ENCODE assay signal across 19 cellular contexts in the genomic region with DNA sequence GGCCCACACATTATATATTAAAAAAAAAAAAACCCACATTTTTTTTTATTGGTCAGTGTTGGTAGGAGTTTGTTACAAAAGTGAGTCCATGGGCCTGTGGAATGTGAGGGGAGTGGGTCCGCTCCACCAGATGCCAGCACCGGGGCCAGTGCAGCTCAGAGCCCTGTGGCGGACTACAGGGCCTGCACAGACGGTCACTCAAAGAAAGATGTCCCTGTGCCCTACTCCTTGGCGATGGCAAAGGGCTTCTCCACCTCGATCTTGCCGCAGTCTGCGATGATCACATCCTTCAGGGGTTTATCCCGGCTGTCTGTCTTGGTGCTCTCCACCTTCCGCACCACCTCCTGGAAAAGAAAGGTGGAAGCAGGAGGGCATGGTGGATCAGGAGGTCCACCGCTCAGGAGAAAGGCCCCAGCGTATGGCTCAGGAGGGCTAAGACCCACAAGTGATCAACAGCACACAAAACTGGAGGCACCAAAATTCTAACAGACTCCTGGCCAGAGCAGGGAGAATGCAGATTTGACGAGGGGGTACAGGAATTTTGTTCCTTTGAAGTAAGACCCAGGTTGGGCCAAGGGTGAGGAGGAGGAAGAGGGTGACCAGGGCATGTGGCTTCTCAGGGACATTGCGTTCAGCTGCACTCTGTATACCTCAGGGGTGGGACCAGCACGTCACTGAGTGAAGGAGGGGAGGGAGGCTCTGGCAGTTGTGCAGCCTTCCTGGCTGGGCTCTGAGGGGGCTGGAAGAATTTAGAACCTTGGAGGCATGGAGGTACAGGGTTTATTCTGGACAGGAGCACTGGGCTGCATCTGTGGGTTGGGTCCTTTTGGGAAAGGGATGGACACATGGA. TPM values are rescaled to one million over a fixed set of nuclear protein-coding genes. Genes with fewer than 3 reads are reported as not detected.
DNase-seq lines count a peak whose midpoint lies in the region; ATAC-seq and TF ChIP-seq lines count a peak whose summit lies in the region.
"Had no signal": no experiment of that assay in that cellular context is flagged by ENCODE, and none has a peak within 500 bp of the region (broad histone marks: within the 10 kb centered on the region; RNA-seq: fewer than 3 reads in every experiment).

No MANE protein-coding gene starts in this region.

- no peak overlapping the region for H2BK20ac ChIP-seq in IMR-90 (ENCODE audit: low read depth, low read length)

- dilution Hi-C loops in IMR-90 (cut with HindIII; ENCODE audit: low sequenced_read_pairs, unreplicated experiment) = no loop called here

- in situ Hi-C loops in IMR-90 (cut with MboI; ENCODE audit: low sequenced_read_pairs) = no loop called here
- in situ Hi-C loops in gastrocnemius medialis (cut with MboI; ENCODE audit: low sequenced_read_pairs in 4 of 4) = no loop called here

- peaks cover 13% of the 10 kb centered on the region for H3K27me3 Mint-ChIP-seq in central memory CD8-positive, alpha-beta T cell
- H3K27me3 Mint-ChIP-seq in activated T-helper 1 cell treated with anti-CD3 and anti-CD28 coated beads, Interleukin-12 subunit alpha, Interleukin-12 subunit beta, Interleukin-2, Interleukin-4 antibody, amounts not matched to agents 30 ng/mL and 10 ng/mL and 1 ng/mL, durations not matched to agents 14 hours and 24 hours and 36 hours (ENCODE audit: insufficient read depth) = peaks cover 3% of the 10 kb centered on the region

- TF ChIP-seq RAD21 in IMR-90 (IDR thresholded peaks at IDR 0.05; ENCODE audit: low read length) = no peak

- no peak overlapping the region for H3K18ac ChIP-seq in IMR-90 (ENCODE audit: low read depth, low read length)

- CTCF ChIA-PET in IMR-90 (lab: Yijun Ruan, JAX) = no interaction called here

- H2AK9ac ChIP-seq in IMR-90 (replicated peaks; ENCODE audit: low read depth, low read length, poor library complexity) = no peak overlapping the region

- H3K14ac ChIP-seq in IMR-90 (replicated peaks; ENCODE audit: low read depth, low read length) = no peak overlapping the region

- BruUV-seq in IMR-90 (replicated peaks; lab: Mats Ljungman, UMichigan) = TSS peak; percentile 99

- no peak for TF ChIP-seq CTCF in left ventricle myocardium inferior (IDR thresholded peaks at IDR 0.05; ENCODE audit: borderline replicate concordance)
- no peak for TF ChIP-seq CTCF in IMR-90 (conservative IDR thresholded peaks at IDR 0.05; ENCODE audit: low read depth, low read length)
- no peak for TF ChIP-seq CTCF in gastrocnemius medialis (IDR thresholded peaks at IDR 0.05 in 4 of 5, conservative IDR thresholded peaks at IDR 0.05 in 1 of 5)

- H3K4me3 Mint-ChIP-seq in central memory CD8-positive, alpha-beta T cell = no peak overlapping the region
- no peak overlapping the region for H3K4me3 Mint-ChIP-seq in activated T-helper 1 cell treated with anti-CD3 and anti-CD28 coated beads, Interleukin-12 subunit alpha, Interleukin-12 subunit beta, Interleukin-2, Interleukin-4 antibody, amounts not matched to agents 30 ng/mL and 10 ng/mL and 1 ng/mL, durations not matched to agents 14 hours and 24 hours and 36 hours
- H3K4me3 Mint-ChIP-seq: activated CD4-positive, alpha-beta T cell treated with anti-CD3 and anti-CD28 coated beads for 36 hours; HFFc6 had no signal

- no peak overlapping the region for H3K56ac ChIP-seq in IMR-90 (ENCODE audit: extremely low read depth, insufficient read depth, low read length)

- no peak overlapping the region for H2BK120ac ChIP-seq in IMR-90 (ENCODE audit: low read depth, low read length)

- H4K8ac ChIP-seq in IMR-90 (ENCODE audit: low read depth in 2 of 2, low read length in 2 of 2) = no peak overlapping the region

- H3K4me1 Mint-ChIP-seq in central memory CD8-positive, alpha-beta T cell = peaks cover 46% of the 10 kb centered on the region
- H3K4me1 Mint-ChIP-seq in activated T-helper 1 cell treated with anti-CD3 and anti-CD28 coated beads, Interleukin-12 subunit alpha, Interleukin-12 subunit beta, Interleukin-2, Interleukin-4 antibody, amounts not matched to agents 30 ng/mL and 10 ng/mL and 1 ng/mL, durations not matched to agents 14 hours and 24 hours and 36 hours (ENCODE audit: low read depth) = peaks cover 31% of the 10 kb centered on the region

- peak overlapping the region; percentile 77 for H3K27ac Mint-ChIP-seq in central memory CD8-positive, alpha-beta T cell (ENCODE audit: low read depth)
- no peak overlapping the region for H3K27ac Mint-ChIP-seq in activated T-helper 1 cell treated with anti-CD3 and anti-CD28 coated beads, Interleukin-12 subunit alpha, Interleukin-12 subunit beta, Interleukin-2, Interleukin-4 antibody, amounts not matched to agents 30 ng/mL and 10 ng/mL and 1 ng/mL, durations not matched to agents 14 hours and 24 hours and 36 hours
- H3K27ac Mint-ChIP-seq: activated CD4-positive, alpha-beta T cell treated with anti-CD3 and anti-CD28 coated beads for 36 hours; HFFc6 had no signal

- H3K23ac ChIP-seq in IMR-90 (ENCODE audit: low read depth, low read length) = no peak overlapping the region

- no peaks in the 10 kb centered on the region for H3K9me3 Mint-ChIP-seq in central memory CD8-positive, alpha-beta T cell
- no peaks in the 10 kb centered on the region for H3K9me3 Mint-ChIP-seq in activated T-helper 1 cell treated with anti-CD3 and anti-CD28 coated beads, Interleukin-12 subunit alpha, Interleukin-12 subunit beta, Interleukin-2, Interleukin-4 antibody, amounts not matched to agents 30 ng/mL and 10 ng/mL and 1 ng/mL, durations not matched to agents 14 hours and 24 hours and 36 hours
- H3K9me3 Mint-ChIP-seq: HFFc6 had no signal

- H2AFZ ChIP-seq in IMR-90 (replicated peaks; ENCODE audit: low read length, poor library complexity) = no peak overlapping the region

- no peak overlapping the region for H2AK5ac ChIP-seq in IMR-90 (ENCODE audit: low read depth, low read length)

- peaks cover 8% of the 10 kb centered on the region for H3K9me1 ChIP-seq in IMR-90 (ENCODE audit: insufficient read depth, low read length)

- WGBS in IMR-90 (ENCODE audit: extremely low coverage in 2 of 2, insufficient read length in 1 of 2), 2 experiments = 97% methylated on average over 6 of the region's 15 CpGs; no CpG with 5 or more reads in 1 of the 2 experiments

- H3K27me3 ChIP-seq in left ventricle myocardium inferior (ENCODE audit: low read depth) (peaks cover 21% of the 10 kb centered on the region), IMR-90 (ENCODE audit: control insufficient read depth, insufficient read depth, low read length) (peaks cover 15% of the 10 kb centered on the region), gastrocnemius medialis (peaks cover 10 to 17% (median 15%) of the 10 kb centered on the region in 3 donors)

- H4K91ac ChIP-seq in IMR-90 (ENCODE audit: insufficient read depth, low read depth, low read length) = no peak overlapping the region

- no peak overlapping the region for H2BK15ac ChIP-seq in IMR-90 (ENCODE audit: low read depth, low read length)

- H3K4me1 ChIP-seq in left ventricle myocardium inferior (peaks cover 86% of the 10 kb centered on the region), IMR-90 (ENCODE audit: control insufficient read depth, insufficient read depth, low read length) (peaks cover 3% of the 10 kb centered on the region; the same call in 1 of the 2 replicates), gastrocnemius medialis (peaks cover 16 to 35% of the 10 kb centered on the region in 2 donors)

- H4K5ac ChIP-seq in IMR-90 (ENCODE audit: low read depth, low read length) = no peak overlapping the region

- H4K20me1 ChIP-seq in IMR-90 (ENCODE audit: insufficient read depth, low read length) = peaks cover 67% of the 10 kb centered on the region

- H3K4ac ChIP-seq in IMR-90 (ENCODE audit: low read depth, low read length) = no peak overlapping the region

- intact Hi-C loops in left ventricle myocardium inferior (cut with micrococcal nuclease) = no loop called here
- intact Hi-C loops in Right ventricle myocardium superior (cut with DNase I) = no loop called here
- intact Hi-C loops in IMR-90 (cut with micrococcal nuclease) = no loop called here
- intact Hi-C loops in gastrocnemius medialis (cut with DNase I; ENCODE audit: low total_unique reads) = loop anchor here (10.0 kb wide), 1 partner anchor 401 kb away; no protein-coding TSS in a partner anchor
- intact Hi-C loops in activated T-helper 1 cell treated with anti-CD3 and anti-CD28 coated beads, Interleukin-12 subunit alpha, Interleukin-12 subunit beta, Interleukin-2, Interleukin-4 antibody, amounts not matched to agents 30 ng/mL and 10 ng/mL and 1 ng/mL, durations not matched to agents 14 hours and 24 hours and 36 hours (cut with micrococcal nuclease) = loop anchor here (10.0 kb wide), 2 partner anchors 551 to 691 kb away; no protein-coding TSS in a partner anchor

- H3K27ac ChIP-seq in left ventricle myocardium inferior (replicated peaks) (peak overlapping the region; percentile 94), IMR-90 (ENCODE audit: insufficient read depth, low read length) (no peak overlapping the region), gastrocnemius medialis (no peak overlapping the region)
- H3K27ac ChIP-seq: SJSA1, upper lobe of left lung had no signal

- TF ChIP-seq POLR2A in IMR-90 (IDR thresholded peaks at IDR 0.05; ENCODE audit: low read depth, low read length) (no peak), gastrocnemius medialis (IDR thresholded peaks at IDR 0.05) (no peak)

- H3K9me3 ChIP-seq in left ventricle myocardium inferior (replicated peaks) (no peaks in the 10 kb centered on the region), IMR-90 (ENCODE audit: control insufficient read depth, insufficient read depth, low read length) (no peaks in the 10 kb centered on the region), gastrocnemius medialis (no peaks in the 10 kb centered on the region)
- H3K9me3 ChIP-seq: SJSA1, upper lobe of left lung had no signal

- H3K4me3 ChIP-seq in left ventricle myocardium inferior (no peak overlapping the region), IMR-90 (ENCODE audit: insufficient read depth, low read depth, low read length) (no peak overlapping the region), gastrocnemius medialis (no peak overlapping the region)
- H3K4me3 ChIP-seq: SJSA1, upper lobe of left lung had no signal

- ATAC-seq in Right ventricle myocardium superior (ENCODE audit: poor library complexity) (no peak), IMR-90 (ENCODE audit: low read depth) (no peak), gastrocnemius medialis (no peak)
- ATAC-seq in central memory CD8-positive, alpha-beta T cell (replicated peaks; ENCODE audit: extremely low read depth, poor library complexity, severe bottlenecking) = no peak
- ATAC-seq: activated CD4-positive, alpha-beta T cell treated with anti-CD3 and anti-CD28 coated beads for 36 hours; stimulated activated naive CD8-positive, alpha-beta T cell treated with anti-CD3 and anti-CD28 coated beads, Interleukin-15, Interleukin-2, amounts not matched to agents 100 U/mL and 50 U/mL, for 24 hours had no signal

- no peak for DNase-seq in left ventricle myocardium inferior
- DNase-seq in Right ventricle myocardium superior = no peak
- no peak for DNase-seq in IMR-90
- DNase-seq in central memory CD8-positive, alpha-beta T cell (ENCODE audit: low spot score in 2 of 2) = no peak
- DNase-seq in gastrocnemius medialis = no peak
- no peak for DNase-seq in activated T-helper 1 cell treated with anti-CD3 and anti-CD28 coated beads, Interleukin-12 subunit alpha, Interleukin-12 subunit beta, Interleukin-2, Interleukin-4 antibody, amounts not matched to agents 30 ng/mL and 10 ng/mL and 1 ng/mL, durations not matched to agents 14 hours and 24 hours and 36 hours (ENCODE audit: low spot score)
- DNase-seq in epidermal melanocyte (ENCODE audit: insufficient read length, low spot score) = no peak
- no peak for DNase-seq in NCI-H82 treated with DMSO at 0.1 percent for 48 hours (lab: John Stamatoyannopoulos, UW; ENCODE audit: unreplicated experiment)
- DNase-seq: activated CD4-positive, alpha-beta T cell treated with anti-CD3 and anti-CD28 coated beads for 36 hours; activated naive CD4-positive, alpha-beta T cell; cortex of kidney; HFFc6; NCI-H1105 treated with DMSO at 0.1 percent for 48 hours; NCI-H524 treated with DMSO at 0.1 percent for 48 hours; occipital lobe; stimulated activated naive CD8-positive, alpha-beta T cell treated with anti-CD3 and anti-CD28 coated beads, Interleukin-15, Interleukin-2, amounts not matched to agents 100 U/mL and 50 U/mL, for 24 hours; T-helper 9 cell had no signal

- H3K36me3 ChIP-seq in left ventricle myocardium inferior (peaks cover 67% of the 10 kb centered on the region), IMR-90 (ENCODE audit: control insufficient read depth, insufficient read depth, low read length) (peaks cover 58% of the 10 kb centered on the region), gastrocnemius medialis (peaks cover 6 to 68% of the 10 kb centered on the region in 2 donors)

- peaks cover 59% of the 10 kb centered on the region for H3K36me3 Mint-ChIP-seq in central memory CD8-positive, alpha-beta T cell (ENCODE audit: insufficient read depth)
- H3K36me3 Mint-ChIP-seq in activated T-helper 1 cell treated with anti-CD3 and anti-CD28 coated beads, Interleukin-12 subunit alpha, Interleukin-12 subunit beta, Interleukin-2, Interleukin-4 antibody, amounts not matched to agents 30 ng/mL and 10 ng/mL and 1 ng/mL, durations not matched to agents 14 hours and 24 hours and 36 hours (ENCODE audit: low read depth) = peaks cover 33% of the 10 kb centered on the region

- H3K9ac ChIP-seq in IMR-90 (ENCODE audit: low read depth, low read length) = no peak overlapping the region

- POLR2A ChIA-PET in IMR-90 (lab: Charles Lee; ENCODE audit: unreplicated experiment) = no interaction called here

- H2BK5ac ChIP-seq in IMR-90 (ENCODE audit: low read depth, low read length, poor library complexity, severe bottlenecking) = no peak overlapping the region

- H3K79me1 ChIP-seq in IMR-90 (ENCODE audit: low read depth in 1 of 2, low read length in 2 of 2) = peaks cover 27 to 33% of the 10 kb centered on the region in 2 experiments

- no peak overlapping the region for H3K4me2 ChIP-seq in IMR-90 (ENCODE audit: low read depth, low read length)

RNA-seq across cellular contexts. Expression of gene SNX22, which starts 4.5 kb away (rescaled TPM):
- 2.0 TPM for total RNA-seq in left ventricle myocardium inferior
- total RNA-seq in Right ventricle myocardium superior = 4.2 TPM
- under 0.01 and 0.18 TPM in 2 replicates for total RNA-seq in IMR-90 (2012; rRNA removed)
- 0.04 and 0.12 TPM in 2 replicates for polyA plus RNA-seq in IMR-90 (2012; rRNA removed)
- 0.03 and 0.08 TPM in 2 replicates for polyA plus RNA-seq in IMR-90 (2012; cell fraction: cytosol; rRNA removed)
- polyA plus RNA-seq in IMR-90 (2012; cell fraction: nucleus; rRNA removed; ENCODE audit: low replicate concordance) = 0.39 and 0.50 TPM in 2 replicates
- total RNA-seq in gastrocnemius medialis = under 1 TPM in 2 of 4 donors, not detected in 2; 0.09 to 0.87 TPM
- 0.99 and 1.1 TPM in 2 replicates for total RNA-seq in activated T-helper 1 cell treated with anti-CD3 and anti-CD28 coated beads, Interleukin-12 subunit alpha, Interleukin-12 subunit beta, Interleukin-2, Interleukin-4 antibody, amounts not matched to agents 30 ng/mL and 10 ng/mL and 1 ng/mL, durations not matched to agents 14 hours and 24 hours and 36 hours

RNA-seq across cellular contexts. Expression of gene PPIB, which starts 6.8 kb away (rescaled TPM):
- total RNA-seq in left ventricle myocardium inferior (102 TPM), Right ventricle myocardium superior (94.9 TPM), IMR-90 (2012; rRNA removed) (1,601 and 1,682 TPM in 2 replicates), gastrocnemius medialis (10 to 100 TPM; 26.8 to 78.5 (median 40.2) TPM)
- 1,358 and 1,517 TPM in 2 replicates for polyA plus RNA-seq in IMR-90 (2012; rRNA removed)
- polyA plus RNA-seq in IMR-90 (2012; cell fraction: cytosol; rRNA removed) = 966 and 972 TPM in 2 replicates
- 233 and 548 TPM in 2 replicates for polyA plus RNA-seq in IMR-90 (2012; cell fraction: nucleus; rRNA removed; ENCODE audit: low replicate concordance)
- total RNA-seq in activated T-helper 1 cell treated with anti-CD3 and anti-CD28 coated beads, Interleukin-12 subunit alpha, Interleukin-12 subunit beta, Interleukin-2, Interleukin-4 antibody, amounts not matched to agents 30 ng/mL and 10 ng/mL and 1 ng/mL, durations not matched to agents 14 hours and 24 hours and 36 hours = 383 and 388 TPM in 2 replicates

Comparison
In these comparisons a context has a peak if more than half of its experiments do, and no peak if none do; other contexts are left out.
1. intact Hi-C loops: an anchor here in gastrocnemius medialis (10.0 kb wide) and activated T-helper 1 cell treated with anti-CD3 and anti-CD28 coated beads, Interleukin-12 subunit alpha, Interleukin-12 subunit beta, Interleukin-2, Interleukin-4 antibody, amounts not matched to agents 30 ng/mL and 10 ng/mL and 1 ng/mL, durations not matched to agents 14 hours and 24 hours and 36 hours (10.0 kb wide); none called in left ventricle myocardium inferior, Right ventricle myocardium superior and IMR-90.